ENCODE assay signal across 12 cellular contexts in the genomic region with DNA sequence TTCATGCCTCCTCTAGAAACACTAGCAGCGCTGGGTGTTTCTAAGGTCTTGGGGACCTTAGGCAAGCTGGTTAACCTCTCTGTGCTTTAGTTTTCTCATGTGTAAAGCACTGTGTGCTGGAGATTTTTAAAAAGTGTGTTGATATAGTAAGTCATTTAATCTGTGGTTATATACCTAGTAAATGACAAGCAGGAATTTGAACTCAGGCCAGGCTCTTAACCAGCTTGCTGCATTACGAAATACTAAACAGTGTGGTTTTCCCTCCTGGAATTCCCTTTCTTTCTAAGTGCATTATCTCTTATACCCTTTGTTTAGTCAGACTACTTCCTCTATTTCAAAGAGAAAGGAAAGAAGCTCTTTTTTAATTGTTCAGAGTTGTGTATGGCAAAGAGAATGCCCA. TPM values are rescaled to one million over a fixed set of nuclear protein-coding genes. Genes with fewer than 3 reads are reported as not detected.
DNase-seq lines count a peak whose midpoint lies in the region; ATAC-seq, FAIRE-seq and TF ChIP-seq lines count a peak whose summit lies in the region.
"Had no signal": no experiment of that assay in that cellular context is flagged by ENCODE, and none has a peak within 500 bp of the region (broad histone marks: within the 10 kb centered on the region; RNA-seq: fewer than 3 reads in every experiment).

No MANE protein-coding gene starts in this region.

- H3K4ac ChIP-seq in H1 (replicated peaks; ENCODE audit: insufficient read length, low read depth, low read length) = no peak overlapping the region

- no peak overlapping the region for H2BK20ac ChIP-seq in H1 (ENCODE audit: low read length)

- no peaks in the 10 kb centered on the region for H3K9me3 ChIP-seq in H1 (ENCODE audit: insufficient read depth in 2 of 2, low read depth in 1 of 2, low read length in 1 of 2)

- no peak overlapping the region for H2BK120ac ChIP-seq in H1 (replicated peaks; ENCODE audit: low read depth, low read length)

- no peak for TF ChIP-seq POLR2A in H1 (IDR thresholded peaks at IDR 0.05; ENCODE audit: control extremely low read depth in 1 of 2, low read depth in 2 of 2, low read length in 2 of 2)

- no peak overlapping the region for H2BK12ac ChIP-seq in H1 (ENCODE audit: low read depth, low read length)

- no peaks in the 10 kb centered on the region; the same call in 1 of the 2 replicates for H3K23me2 ChIP-seq in H1 (ENCODE audit: low read depth, low read length)

- no peak overlapping the region for H4K8ac ChIP-seq in H1 (ENCODE audit: extremely low read depth, insufficient read depth, low read length)

- H3K4me3 ChIP-seq in H1 (ENCODE audit: extremely low read depth in 1 of 4, insufficient read depth in 2 of 4, low read depth in 3 of 4, low read length in 4 of 4) = no peak overlapping the region

- H3K79me2 ChIP-seq in H1 (ENCODE audit: control insufficient read depth in 1 of 2, insufficient read depth in 2 of 2, low read length in 2 of 2) = peaks cover 0 to 79% of the 10 kb centered on the region in 2 experiments; a peak in 2 of 4 replicates

- peaks cover 0 to 5% (median 0%) of the 10 kb centered on the region in 4 experiments; a peak in 2 of 7 replicates for H3K4me1 ChIP-seq in H1 (replicated peaks in 1 of 4; ENCODE audit: control insufficient read depth in 3 of 4, insufficient read depth in 4 of 4, low read length in 3 of 4)

- TF ChIP-seq EP300 in H1 (IDR thresholded peaks at IDR 0.05; ENCODE audit: borderline replicate concordance in 1 of 2, low read depth in 2 of 2, low read length in 2 of 2) = no peak

- no peak overlapping the region for H3K14ac ChIP-seq in H1 (ENCODE audit: insufficient read length)

- no peak overlapping the region for H2BK15ac ChIP-seq in H1 (ENCODE audit: low read length)

- no peak overlapping the region for H2BK5ac ChIP-seq in H1 (ENCODE audit: low read depth, low read length)

- no peaks in the 10 kb centered on the region for H3K36me3 Mint-ChIP-seq in activated naive CD4-positive, alpha-beta T cell treated with anti-CD3 and anti-CD28 coated beads, Interleukin-2, amount 50 U/mL, for 72 hours
- no peaks in the 10 kb centered on the region for H3K36me3 Mint-ChIP-seq in stimulated activated effector memory CD8-positive, alpha-beta T cell treated with anti-CD3 and anti-CD28 coated beads, Interleukin-12 subunit alpha, Interleukin-12 subunit beta, amount 100 ng/mL, for 72 hours

- peaks cover 6% of the 10 kb centered on the region; the same call in 1 of the 2 replicates for H3K79me1 ChIP-seq in H1 (ENCODE audit: low read depth, low read length)

- TF ChIP-seq CTCF in H1 (IDR thresholded peaks at IDR 0.05; ENCODE audit: control extremely low read depth in 1 of 3, insufficient read depth in 1 of 3, low read depth in 1 of 3, low read length in 3 of 3) = no peak

- 75% methylated on average over 2 of the region's 2 CpGs; no CpG with 5 or more reads in 1 of the 2 experiments for WGBS in H1 (ENCODE audit: extremely low coverage in 1 of 2, insufficient coverage in 1 of 2, insufficient read length in 1 of 2, insufficient replicate concordance in 2 of 2, low coverage in 1 of 2, low lambda C conversion rate in 2 of 2, missing lambda C conversion rate in 1 of 2), 2 experiments

- H4K91ac ChIP-seq in H1 (replicated peaks; ENCODE audit: insufficient read length, low read length) = no peak overlapping the region

- CTCF ChIA-PET in H1 (lab: Charles Lee; ENCODE audit: partially characterized antibody) = interaction anchor here (0.6 to 2.8 kb wide), 8 partner anchors 12 to 285 kb away, joined by 3 to 8 read pairs (median 3); no protein-coding TSS in a partner anchor

- no peak for TF ChIP-seq RAD21 in H1 (IDR thresholded peaks at IDR 0.05 in 1 of 2, conservative IDR thresholded peaks at IDR 0.05 in 1 of 2; ENCODE audit: low read depth in 2 of 2, low read length in 2 of 2)

- no peak overlapping the region for H3K4me2 ChIP-seq in H1 (ENCODE audit: insufficient read depth in 1 of 2, low read depth in 2 of 2, low read length in 2 of 2)

- DNase-seq in CD1c-positive myeloid dendritic cell (ENCODE audit: extremely low spot score) (peak; percentile 14), NCI-H2029 (lab: John Stamatoyannopoulos, UW) (peak; percentile 22), H1 (ENCODE audit: low read depth in 1 of 2, low spot score in 2 of 2) (no peak), mucosa of gallbladder (ENCODE audit: low spot score) (peak; percentile 12)
- no peak for DNase-seq in activated naive CD4-positive, alpha-beta T cell treated with anti-CD3 and anti-CD28 coated beads, Interleukin-2, amount 50 U/mL, for 72 hours (ENCODE audit: low spot score in 2 of 2)
- no peak for DNase-seq in activated CD4-positive, CD25-positive, alpha-beta regulatory T cell (lab: John Stamatoyannopoulos, UW)
- DNase-seq in stimulated activated effector memory CD8-positive, alpha-beta T cell treated with anti-CD3 and anti-CD28 coated beads, Interleukin-12 subunit alpha, Interleukin-12 subunit beta, amount 100 ng/mL, for 72 hours (ENCODE audit: low spot score in 2 of 2) = no peak
- DNase-seq: DMS79 treated with DMSO at 0.1 percent for 48 hours, head of caudate nucleus, NCI-H69 had no signal

- no peak overlapping the region for H3K27ac Mint-ChIP-seq in activated naive CD4-positive, alpha-beta T cell treated with anti-CD3 and anti-CD28 coated beads, Interleukin-2, amount 50 U/mL, for 72 hours
- no peak overlapping the region for H3K27ac Mint-ChIP-seq in stimulated activated effector memory CD8-positive, alpha-beta T cell treated with anti-CD3 and anti-CD28 coated beads, Interleukin-12 subunit alpha, Interleukin-12 subunit beta, amount 100 ng/mL, for 72 hours

- H3K23ac ChIP-seq in H1 (ENCODE audit: insufficient read length) = no peak overlapping the region

- no peak for ATAC-seq in GM19455 (IDR thresholded peaks at IDR 0.05; ENCODE audit: unreplicated experiment)
- no peak for ATAC-seq in activated naive CD4-positive, alpha-beta T cell treated with anti-CD3 and anti-CD28 coated beads, Interleukin-2, amount 50 U/mL, for 72 hours
- ATAC-seq in stimulated activated effector memory CD8-positive, alpha-beta T cell treated with anti-CD3 and anti-CD28 coated beads, Interleukin-12 subunit alpha, Interleukin-12 subunit beta, amount 100 ng/mL, for 72 hours = no peak

- H2AK5ac ChIP-seq in H1 (ENCODE audit: low read depth, low read length) = no peak overlapping the region

- H2AFZ ChIP-seq in H1 (ENCODE audit: low read length) = no peak overlapping the region

- H4K5ac ChIP-seq in H1 (ENCODE audit: insufficient read length, low read depth, low read length) = no peak overlapping the region

- no peak overlapping the region for H3K27ac ChIP-seq in H1 (ENCODE audit: low read depth, low read length)
- H3K27ac ChIP-seq: VCaP had no signal

- no peak overlapping the region for H3K56ac ChIP-seq in H1 (replicated peaks; ENCODE audit: insufficient read length, low read depth, low read length)

- POLR2A ChIA-PET in H1 (lab: Charles Lee; ENCODE audit: partially characterized antibody) = interaction anchor here (1.3 kb wide), 1 partner anchor 264 kb away, joined by 3 read pairs; no protein-coding TSS in a partner anchor

- peak; percentile 7 for FAIRE-seq in H1 (lab: Jason Lieb, UNC)

- H3K18ac ChIP-seq in H1 (ENCODE audit: extremely low read depth, low read length) = no peak overlapping the region

- no peaks in the 10 kb centered on the region for H3K36me3 ChIP-seq in H1 (ENCODE audit: control insufficient read depth in 2 of 4, insufficient read depth in 4 of 4, low read length in 3 of 4)

- H3K4me3 Mint-ChIP-seq in stimulated activated effector memory CD8-positive, alpha-beta T cell treated with anti-CD3 and anti-CD28 coated beads, Interleukin-12 subunit alpha, Interleukin-12 subunit beta, amount 100 ng/mL, for 72 hours = no peak overlapping the region

- H3K4me1 Mint-ChIP-seq in stimulated activated effector memory CD8-positive, alpha-beta T cell treated with anti-CD3 and anti-CD28 coated beads, Interleukin-12 subunit alpha, Interleukin-12 subunit beta, amount 100 ng/mL, for 72 hours = peaks cover 11% of the 10 kb centered on the region

- no peaks in the 10 kb centered on the region for H3K9me3 Mint-ChIP-seq in activated naive CD4-positive, alpha-beta T cell treated with anti-CD3 and anti-CD28 coated beads, Interleukin-2, amount 50 U/mL, for 72 hours
- no peaks in the 10 kb centered on the region for H3K9me3 Mint-ChIP-seq in stimulated activated effector memory CD8-positive, alpha-beta T cell treated with anti-CD3 and anti-CD28 coated beads, Interleukin-12 subunit alpha, Interleukin-12 subunit beta, amount 100 ng/mL, for 72 hours

- H3K27me3 ChIP-seq in H1 (replicated peaks in 1 of 4; ENCODE audit: control insufficient read depth in 3 of 4, extremely low read depth in 1 of 4, insufficient read depth in 3 of 4, low read length in 3 of 4) = no peaks in the 10 kb centered on the region

- H3K9ac ChIP-seq in H1 (replicated peaks in 1 of 4; ENCODE audit: extremely low read depth in 1 of 4, low read depth in 3 of 4, low read length in 3 of 4) = no peak overlapping the region; a peak in 1 of 7 replicates

- peaks cover 0 to 5% of the 10 kb centered on the region in 2 experiments for H4K20me1 ChIP-seq in H1 (replicated peaks in 1 of 2; ENCODE audit: control insufficient read depth in 1 of 2, insufficient read depth in 2 of 2, low read length in 2 of 2)

TF ChIP-seq in H1, 55 proteins besides CTCF, POLR2A, EP300 and RAD21:
- TF ChIP-seq YY1 (IDR thresholded peaks at IDR 0.05; ENCODE audit: low read depth, low read length) = no peak
- no peak for TF ChIP-seq TAF7 (optimal IDR thresholded peaks at IDR 0.05; ENCODE audit: borderline replicate concordance, low read depth, low read length)
- TF ChIP-seq CBX5 (IDR thresholded peaks at IDR 0.05; ENCODE audit: low read depth, low read length) = no peak
- TF ChIP-seq CEBPB (IDR thresholded peaks at IDR 0.05; ENCODE audit: low read depth, low read length) = peak; percentile 73

RNA-seq across cellular contexts. Expression of a gene that starts 26.5 kb away (rescaled TPM):
- total RNA-seq in H1 (2021; fragmentation: NEBNext Ultra II Directional; extraction: Animal tissue kit (Norgen Biotek cat#: 25700)) = 51.0 and 56.5 TPM in 2 replicates
- 36.0 and 36.1 TPM in 2 replicates for polyA plus RNA-seq in H1 (2011; rRNA removed)
- polyA plus RNA-seq in H1 (2011; cell fraction: cytosol; rRNA removed) = 22.6 TPM
- polyA plus RNA-seq in H1 (2011; cell fraction: nucleus; rRNA removed) = 69.6 TPM
- 44.0 to 58.8 TPM (median 52.2 TPM) in 4 replicates for polyA plus RNA-seq in H1 (2012, experiment 1 of 2)
- 4.2 TPM for polyA plus RNA-seq in H1 (2012, experiment 2 of 2)
- 62.3 TPM for polyA plus RNA-seq in H1 (2013, experiment 1 of 2)
- 62.8 TPM for polyA plus RNA-seq in H1 (2013, experiment 2 of 2)
- 54.6 and 64.8 TPM in 2 replicates for polyA minus RNA-seq in H1 (2011; rRNA and poly(A)+ RNA removed)
- 25.7 TPM for polyA minus RNA-seq in H1 (2011; cell fraction: cytosol; rRNA and poly(A)+ RNA removed)
- 40.2 TPM for polyA minus RNA-seq in H1 (2011; cell fraction: nucleus; rRNA and poly(A)+ RNA removed)
- total RNA-seq in mucosa of gallbladder = 92.8 TPM
- total RNA-seq in activated naive CD4-positive, alpha-beta T cell treated with anti-CD3 and anti-CD28 coated beads, Interleukin-2, amount 50 U/mL, for 72 hours = 1 to 10 TPM; 5.2 to 5.3 TPM

Comparison
In these comparisons a context has a peak if more than half of its experiments do, and no peak if none do; other contexts are left out.
1. DNase-seq: peak in CD1c-positive myeloid dendritic cell (single experiment), NCI-H2029 (single experiment) and mucosa of gallbladder (single experiment); none in H1 (0 of 2), activated naive CD4-positive, alpha-beta T cell treated with anti-CD3 and anti-CD28 coated beads, Interleukin-2, amount 50 U/mL, for 72 hours (0 of 2), activated CD4-positive, CD25-positive, alpha-beta regulatory T cell (0 of 4) and stimulated activated effector memory CD8-positive, alpha-beta T cell treated with anti-CD3 and anti-CD28 coated beads, Interleukin-12 subunit alpha, Interleukin-12 subunit beta, amount 100 ng/mL, for 72 hours (0 of 2).